ENCODE assay signal across 10 cellular contexts in genomic region chr1:39110325-39110851, GRCh38.
DNase-seq lines count a peak whose midpoint lies in the region; ATAC-seq and TF ChIP-seq lines count a peak whose summit lies in the region.
"Had no signal": no experiment of that assay in that cellular context is flagged by ENCODE, and none has a peak within 500 bp of the region (broad histone marks: within the 10 kb centered on the region; RNA-seq: fewer than 3 reads in every experiment).

No MANE protein-coding gene starts in this region.

- H3K36me3 ChIP-seq in cardiac muscle cell (no peaks in the 10 kb centered on the region), gastrocnemius medialis (no peaks in the 10 kb centered on the region), body of pancreas (replicated peaks in 1 of 2; ENCODE audit: insufficient read depth in 1 of 2, low read depth in 2 of 2) (no peaks in the 10 kb centered on the region)

- WGBS in body of pancreas, 2 donors = 70 to 76% methylated on average over 3 of the region's 3 CpGs

- intact Hi-C loops in gastrocnemius medialis (cut with DNase I; ENCODE audit: low total_unique reads) = no loop called here
- intact Hi-C loops in body of pancreas (cut with DNase I) = no loop called here

- in situ Hi-C loops in gastrocnemius medialis (cut with MboI; ENCODE audit: low sequenced_read_pairs in 4 of 4) = loop anchor here in 1 of 4 donors (25.0 kb wide), 1 partner anchor 427 kb away; no protein-coding TSS in a partner anchor

- peaks cover 27% of the 10 kb centered on the region for H3K4me1 ChIP-seq in cardiac muscle cell (ENCODE audit: low read depth)
- H3K4me1 ChIP-seq in gastrocnemius medialis = peaks cover 65% of the 10 kb centered on the region in 2 donors
- H3K4me1 ChIP-seq in body of pancreas = peaks cover 44% of the 10 kb centered on the region

- no peaks in the 10 kb centered on the region for H3K27me3 ChIP-seq in cardiac muscle cell
- no peaks in the 10 kb centered on the region for H3K27me3 ChIP-seq in gastrocnemius medialis
- H3K27me3 ChIP-seq in body of pancreas = no peaks in the 10 kb centered on the region

- H3K27ac ChIP-seq in cardiac muscle cell = peak overlapping the region; percentile 29
- peak overlapping the region in 2 of 4 donors; percentile 44 to 49 for H3K27ac ChIP-seq in gastrocnemius medialis
- H3K27ac ChIP-seq in body of pancreas = peak overlapping the region in 1 of 4 donors; percentile 0

- TF ChIP-seq POLR2A in gastrocnemius medialis (IDR thresholded peaks at IDR 0.05) = no peak
- no peak for TF ChIP-seq POLR2A in body of pancreas (IDR thresholded peaks at IDR 0.05)

- H3K9me3 ChIP-seq in cardiac muscle cell (ENCODE audit: low read depth) = no peaks in the 10 kb centered on the region
- no peaks in the 10 kb centered on the region for H3K9me3 ChIP-seq in gastrocnemius medialis
- H3K9me3 ChIP-seq in body of pancreas = no peaks in the 10 kb centered on the region

- ATAC-seq in gastrocnemius medialis (peak; percentile 21 to 30), body of pancreas (no peak)
- ATAC-seq: naive thymus-derived CD4-positive, alpha-beta T cell had no signal

- H3K4me3 ChIP-seq in cardiac muscle cell = no peak overlapping the region
- H3K4me3 ChIP-seq in gastrocnemius medialis = no peak overlapping the region
- H3K4me3 ChIP-seq in body of pancreas = no peak overlapping the region

- TF ChIP-seq CTCF in cardiac muscle cell (IDR thresholded peaks at IDR 0.05; ENCODE audit: low read depth, low read length) (no peak), gastrocnemius medialis (IDR thresholded peaks at IDR 0.05 in 4 of 5, conservative IDR thresholded peaks at IDR 0.05 in 1 of 5) (no peak), body of pancreas (IDR thresholded peaks at IDR 0.05) (no peak)

- DNase-seq in ELR (ENCODE audit: low read depth) (peak; percentile 72), amniotic epithelial cell (ENCODE audit: low read depth) (peak; percentile 93), cardiac muscle cell (ENCODE audit: low read depth in 1 of 2, low spot score in 1 of 2) (peak in 1 of 2 donors; percentile 90), gastrocnemius medialis (no peak), HK-2 (ENCODE audit: unreplicated experiment) (no peak), NCI-H1092 (lab: John Stamatoyannopoulos, UW) (no peak), body of pancreas (no peak)
- DNase-seq in stimulated activated CD8-positive, alpha-beta memory T cell treated with anti-CD3 and anti-CD28 coated beads, Interleukin-4, amount 100 ng/mL, for 48 hours = no peak
- DNase-seq: DMS153; naive thymus-derived CD4-positive, alpha-beta T cell had no signal

Comparison
In these comparisons a context has a peak if more than half of its experiments do, and no peak if none do; other contexts are left out.
1. DNase-seq: peak in ELR (single experiment) and amniotic epithelial cell (single experiment); none in gastrocnemius medialis (0 of 2), HK-2 (single experiment), stimulated activated CD8-positive, alpha-beta memory T cell treated with anti-CD3 and anti-CD28 coated beads, Interleukin-4, amount 100 ng/mL, for 48 hours (single experiment), NCI-H1092 (single experiment) and body of pancreas (0 of 4).